ENCODE assay signal across 10 cellular contexts in the genomic region with DNA sequence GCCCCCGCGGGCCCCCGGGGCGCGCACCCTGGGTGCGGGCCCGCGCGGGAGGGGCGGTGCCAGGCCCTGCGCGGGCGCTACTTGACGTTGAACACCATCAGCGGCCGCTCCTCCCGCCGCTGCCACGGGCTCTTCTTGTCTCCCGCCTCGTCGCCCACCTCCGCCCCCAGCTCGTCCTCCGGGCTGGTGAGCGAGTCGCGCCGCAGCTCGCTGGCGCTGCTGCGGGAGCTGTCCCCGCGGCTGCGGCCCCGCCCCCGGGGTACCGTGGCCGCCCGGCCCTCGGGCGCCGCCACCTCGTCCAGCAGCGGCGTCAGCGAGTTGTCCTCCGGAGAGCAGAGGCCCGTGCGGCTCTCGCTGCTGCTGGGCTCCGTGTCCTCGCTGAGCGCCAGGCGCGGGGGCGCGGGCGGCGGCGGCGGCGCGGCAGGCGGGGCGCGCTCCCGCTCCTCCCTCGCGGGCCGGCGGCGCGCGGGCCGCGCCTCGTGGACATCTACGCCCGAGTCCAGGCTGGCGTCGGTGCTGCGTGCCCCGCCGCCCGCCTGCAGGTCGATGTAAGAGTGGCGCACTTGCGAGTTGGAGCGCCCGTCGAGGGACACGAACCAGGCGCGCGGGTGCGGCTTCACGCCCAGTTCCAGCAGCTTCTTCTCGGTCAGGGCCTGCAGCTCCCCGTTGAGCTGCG. TPM values are rescaled to one million over a fixed set of nuclear protein-coding genes. Genes with fewer than 3 reads are reported as not detected.
DNase-seq lines count a peak whose midpoint lies in the region; ATAC-seq and TF ChIP-seq lines count a peak whose summit lies in the region.
"Had no signal": no experiment of that assay in that cellular context is flagged by ENCODE, and none has a peak within 500 bp of the region (broad histone marks: within the 10 kb centered on the region; RNA-seq: fewer than 3 reads in every experiment).

No MANE protein-coding gene starts in this region.

- peaks cover 34% of the 10 kb centered on the region for H3K27me3 Mint-ChIP-seq in Calu3 (ENCODE audit: unreplicated experiment)

- peaks cover 14% of the 10 kb centered on the region for H3K36me3 Mint-ChIP-seq in Calu3 (ENCODE audit: insufficient read depth, unreplicated experiment)

- intact Hi-C loops in Calu3 (cut with micrococcal nuclease; ENCODE audit: unreplicated experiment) = no loop called here

- BruUV-seq in Calu3 (replicated peaks; lab: Mats Ljungman, UMichigan) = no TSS peak

- peaks cover 13% of the 10 kb centered on the region for H3K79me2 ChIP-seq in OCI-LY3 (ENCODE audit: low read length)

- no peak for ATAC-seq in HG03469 (IDR thresholded peaks at IDR 0.05; ENCODE audit: unreplicated experiment)
- ATAC-seq in HG02973 (IDR thresholded peaks at IDR 0.05; ENCODE audit: unreplicated experiment) = no peak

- H3K27ac Mint-ChIP-seq in Calu3 (ENCODE audit: unreplicated experiment) = no peak overlapping the region

- peak overlapping the region; percentile 62 for H3K9ac ChIP-seq in OCI-LY3 (ENCODE audit: low read length)

- H4K20me1 ChIP-seq in OCI-LY3 (ENCODE audit: insufficient read depth, low read length) = peaks cover 8% of the 10 kb centered on the region; the same call in 1 of the 2 replicates

- no peaks in the 10 kb centered on the region for H3K9me3 ChIP-seq in OCI-LY3 (ENCODE audit: insufficient read depth, low read length)
- no peaks in the 10 kb centered on the region for H3K9me3 ChIP-seq in neutrophil
- H3K9me3 ChIP-seq: SJCRH30 had no signal

- no peak for TF ChIP-seq CTCF in Calu3 (IDR thresholded peaks at IDR 0.05; ENCODE audit: unreplicated experiment)
- TF ChIP-seq CTCF in OCI-LY3 (IDR thresholded peaks at IDR 0.05; ENCODE audit: low read depth, low read length) = no peak
- no peak for TF ChIP-seq CTCF in neutrophil (IDR thresholded peaks at IDR 0.05)

- peak overlapping the region; percentile 32 for H3K4me3 Mint-ChIP-seq in Calu3 (ENCODE audit: low read depth, unreplicated experiment)

- H2AFZ ChIP-seq in OCI-LY3 (ENCODE audit: low read depth, low read length) = no peak overlapping the region

- H3K36me3 ChIP-seq in OCI-LY3 (replicated peaks; ENCODE audit: low read depth, low read length) = peaks cover 41% of the 10 kb centered on the region
- H3K36me3 ChIP-seq in neutrophil = peaks cover 47% of the 10 kb centered on the region

- H3K4me1 ChIP-seq in OCI-LY3 (ENCODE audit: low read length) = peaks cover 24% of the 10 kb centered on the region
- H3K4me1 ChIP-seq in neutrophil (ENCODE audit: control insufficient read depth in 1 of 2, insufficient read depth in 1 of 2, low read depth in 1 of 2, low read length in 1 of 2) = peaks cover 29 to 39% of the 10 kb centered on the region in 2 experiments
- H3K4me1 ChIP-seq: SJCRH30 had no signal

- DNase-seq in Calu3 = peak; percentile 41
- DNase-seq in epidermal melanocyte (ENCODE audit: insufficient read length, low spot score) = peak; percentile 15
- DNase-seq in SIG-M5 (lab: John Stamatoyannopoulos, UW) = no peak
- no peak for DNase-seq in stimulated activated CD4-positive, alpha-beta T cell treated with anti-CD3 and anti-CD28 coated beads, Interleukin-2, amount 100 ng/mL, for 48 hours
- DNase-seq: SJCRH30 had no signal

- H3K4me3 ChIP-seq in OCI-LY3 (ENCODE audit: low read length) (peak overlapping the region; percentile 82), neutrophil (ENCODE audit: low read depth in 1 of 2, low read length in 1 of 2) (peak overlapping the region; percentile 51 to 58)
- H3K4me3 ChIP-seq: SJCRH30 had no signal

- H3K4me2 ChIP-seq in OCI-LY3 (ENCODE audit: low read length) = peak overlapping the region; percentile 88

- H3K27me3 ChIP-seq in OCI-LY3 (ENCODE audit: low read depth, low read length) = no peaks in the 10 kb centered on the region
- peaks cover 28% of the 10 kb centered on the region for H3K27me3 ChIP-seq in neutrophil
- H3K27me3 ChIP-seq: SJCRH30 had no signal

- no peaks in the 10 kb centered on the region for H3K4me1 Mint-ChIP-seq in Calu3 (ENCODE audit: low read depth, unreplicated experiment)

- H3K27ac ChIP-seq in OCI-LY3 (ENCODE audit: low read length) (no peak overlapping the region), neutrophil (no peak overlapping the region)
- H3K27ac ChIP-seq: SJCRH30 had no signal

- no peaks in the 10 kb centered on the region for H3K9me3 Mint-ChIP-seq in Calu3 (ENCODE audit: low read depth, unreplicated experiment)

- CTCF ChIA-PET in Calu3 (lab: Charles Lee) = interaction anchor here (0.6 to 0.7 kb wide), 4 partner anchors 9 to 907 kb away, joined by 3 to 5 read pairs (median 3); a partner anchor contains a TSS

RNA-seq across cellular contexts. Expression of a gene that starts 8.7 kb away (rescaled TPM):
- 376 and 480 TPM in 2 replicates for total RNA-seq in Calu3 (2022)

RNA-seq across cellular contexts. Expression of a gene that starts 9.9 kb away (rescaled TPM):
- total RNA-seq in Calu3 (2022) = 0.95 and 2.0 TPM in 2 replicates

RNA-seq across cellular contexts. Expression of a gene that starts 29.2 kb away (rescaled TPM):
- total RNA-seq in Calu3 (2022) = 271 and 297 TPM in 2 replicates

RNA-seq across cellular contexts. Expression of a gene that starts 35.7 kb away (rescaled TPM):
- 1.2 and 1.6 TPM in 2 replicates for total RNA-seq in Calu3 (2022)

RNA-seq across cellular contexts. Expression of a gene that starts 45.4 kb away (rescaled TPM):
- 0.86 and 1.2 TPM in 2 replicates for total RNA-seq in Calu3 (2022)
- total RNA-seq: endothelial cell of umbilical vein had no signal

Comparison
In these comparisons a context has a peak if more than half of its experiments do, and no peak if none do; other contexts are left out.
1. DNase-seq: peak in Calu3 (single experiment) and epidermal melanocyte (single experiment); none in SIG-M5 (single experiment) and stimulated activated CD4-positive, alpha-beta T cell treated with anti-CD3 and anti-CD28 coated beads, Interleukin-2, amount 100 ng/mL, for 48 hours (0 of 2).